In the genomic region with DNA sequence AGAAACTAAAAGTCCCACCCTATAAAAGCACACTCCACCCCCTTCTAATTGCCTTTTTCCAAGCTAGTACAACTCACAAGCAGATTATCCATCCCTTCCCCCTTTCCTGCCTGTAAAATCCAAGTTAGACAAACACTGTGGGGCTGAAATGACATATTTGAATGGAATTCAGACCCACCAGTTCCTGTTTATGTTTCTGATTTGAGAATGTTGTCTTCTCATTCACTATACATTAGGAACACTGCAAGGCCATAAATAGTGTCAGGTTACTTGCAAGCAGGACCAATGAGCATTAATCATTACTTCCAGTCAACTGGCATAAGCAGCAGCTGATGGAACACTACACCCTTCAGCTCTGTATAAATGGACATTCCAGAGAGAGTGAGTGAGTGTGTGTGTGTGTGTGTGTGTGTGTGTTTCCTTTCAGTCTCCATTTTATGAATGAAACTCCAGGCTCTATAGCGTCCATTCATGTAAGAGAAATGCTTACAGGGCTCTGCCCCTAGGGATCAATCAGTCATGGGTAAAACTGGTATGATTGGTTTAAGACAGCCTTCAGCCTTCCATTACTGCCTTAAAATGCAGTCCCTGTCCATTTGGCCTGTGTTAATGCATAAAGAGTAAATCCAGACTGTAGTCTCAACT, we compare ENCODE assay signal across 8 cellular contexts.
DNase-seq lines count a peak whose midpoint lies in the region; ATAC-seq, FAIRE-seq and TF ChIP-seq lines count a peak whose summit lies in the region.

No MANE protein-coding gene starts in this region.

- no peak overlapping the region for H3K4me3 Mint-ChIP-seq in stimulated activated memory B cell treated with anti-CD40 and anti-IgM and Interleukin-4, amounts not matched to agents 10 μg/mL and 1 μg/mL and 100 μg/mL, for 72 hours

- no peaks in the 10 kb centered on the region for H3K27me3 Mint-ChIP-seq in stimulated activated memory B cell treated with anti-CD40 and anti-IgM and Interleukin-4, amounts not matched to agents 10 μg/mL and 1 μg/mL and 100 μg/mL, for 72 hours

- no peak for FAIRE-seq in D721Med (lab: Jason Lieb, UNC)

- DNase-seq in GOT3 (lab: John Stamatoyannopoulos, UW) (peak; percentile 38), NCI-H446 (lab: John Stamatoyannopoulos, UW) (peak; percentile 89), cerebellar cortex (ENCODE audit: low spot score) (peak; percentile 69), myocyte (ENCODE audit: low read depth) (peak; percentile 97), D721Med (ENCODE audit: insufficient read length, low spot score) (no peak), cortex of kidney (lab: John Stamatoyannopoulos, UW) (no peak)

- ATAC-seq in stimulated activated memory B cell treated with anti-CD40 and anti-IgM and Interleukin-4, amounts not matched to agents 10 μg/mL and 1 μg/mL and 100 μg/mL, for 72 hours, result no peak
- ATAC-seq in HG02588 (IDR thresholded peaks at IDR 0.05; ENCODE audit: unreplicated experiment), result no peak

- no peak for TF ChIP-seq CTCF in D721Med (IDR thresholded peaks at IDR 0.05; ENCODE audit: insufficient read depth, missing control alignments)

- H3K9me3 Mint-ChIP-seq in stimulated activated memory B cell treated with anti-CD40 and anti-IgM and Interleukin-4, amounts not matched to agents 10 μg/mL and 1 μg/mL and 100 μg/mL, for 72 hours, result no peaks in the 10 kb centered on the region

- H3K27ac Mint-ChIP-seq in stimulated activated memory B cell treated with anti-CD40 and anti-IgM and Interleukin-4, amounts not matched to agents 10 μg/mL and 1 μg/mL and 100 μg/mL, for 72 hours, result no peak overlapping the region

- no peaks in the 10 kb centered on the region for H3K4me1 Mint-ChIP-seq in stimulated activated memory B cell treated with anti-CD40 and anti-IgM and Interleukin-4, amounts not matched to agents 10 μg/mL and 1 μg/mL and 100 μg/mL, for 72 hours

- no peaks in the 10 kb centered on the region for H3K36me3 Mint-ChIP-seq in stimulated activated memory B cell treated with anti-CD40 and anti-IgM and Interleukin-4, amounts not matched to agents 10 μg/mL and 1 μg/mL and 100 μg/mL, for 72 hours

Comparison
In these comparisons a context has a peak if more than half of its experiments do, and no peak if none do; other contexts are left out.
1. DNase-seq: peak in GOT3 (single experiment), NCI-H446 (2 of 2), cerebellar cortex (single experiment) and myocyte (single experiment); none in D721Med (single experiment) and cortex of kidney (single experiment).